In genomic region chr12:64759035-64759894, GRCh38 we compare ENCODE assay signal across 8 cellular contexts. TPM values are rescaled to one million over a fixed set of nuclear protein-coding genes. Genes with fewer than 3 reads are reported as not detected.
A peak's percentile ranks its signal among the peaks of the same experiment; 100 is the strongest.
DNase-seq lines count a peak whose midpoint lies in the region; ATAC-seq and TF ChIP-seq lines count a peak whose summit lies in the region.

Gene GNS, minus strand, starts transcription at chr12:64759406. Its CDS starts 130 bp downstream, at chr12:64759276.

- H3K27me3 ChIP-seq in colonic mucosa (no peaks in the 10 kb centered on the region), layer of hippocampus (ENCODE audit: control insufficient read depth, insufficient read depth, low read length) (no peaks in the 10 kb centered on the region)

- ATAC-seq in HG03442 (IDR thresholded peaks at IDR 0.05; ENCODE audit: unreplicated experiment): peak; percentile 75

- intact Hi-C loops in colonic mucosa (cut with DNase I): no loop called here

- no peaks in the 10 kb centered on the region for H3K36me3 ChIP-seq in colonic mucosa

- peak within 1 kb of the TSS; percentile 100 for H3K4me3 ChIP-seq in colonic mucosa

- H3K9ac ChIP-seq in colonic mucosa (ENCODE audit: low read depth in 2 of 2, low read length in 2 of 2): peak within 1 kb of the TSS; percentile 65 to 93

- peak; percentile 73 to 82 for DNase-seq in AML-193 (lab: John Stamatoyannopoulos, UW)
- peak; percentile 52 for DNase-seq in NCI-H524 treated with DMSO at 0.1 percent for 48 hours (lab: John Stamatoyannopoulos, UW)
- peak; percentile 97 for DNase-seq in activated CD4-positive, alpha-beta T cell treated with anti-CD3 and anti-CD28 coated beads for 48 hours
- DNase-seq in colonic mucosa: peak; percentile 98
- peak; percentile 90 to 98 for DNase-seq in stimulated activated CD4-positive, alpha-beta T cell treated with anti-CD3 and anti-CD28 coated beads, Interleukin-1b, Interleukin-23, amount 100 ng/mL, for 4 hours (ENCODE audit: low read depth in 2 of 2)

- H3K27ac ChIP-seq in colonic mucosa (peak within 1 kb of the TSS; percentile 89), layer of hippocampus (ENCODE audit: low read depth, low read length) (peak within 1 kb of the TSS; percentile 66)

- no peaks in the 10 kb centered on the region for H3K9me3 ChIP-seq in colonic mucosa

- peak; percentile 74 for TF ChIP-seq POLR2A in GM19193 (IDR thresholded peaks at IDR 0.05; ENCODE audit: extremely low read depth, insufficient read depth, insufficient read length)

- H3K4me1 ChIP-seq in colonic mucosa: peaks cover 5% of the 10 kb centered on the region

- TF ChIP-seq CTCF in colonic mucosa (IDR thresholded peaks at IDR 0.05): no peak

RNA-seq across cellular contexts. Expression of gene GNS, which starts in this region (rescaled TPM):
- 10 to 100 TPM; 47.5 to 67.6 TPM for total RNA-seq in colonic mucosa

Comparison
In these comparisons a context has a peak if more than half of its experiments do, and no peak if none do; other contexts are left out.
1. Peak in every context shown above with its lines: DNase-seq, ATAC-seq, H3K4me3 ChIP-seq and H3K27ac ChIP-seq.